20 cellular contexts compared by ENCODE assay signal in the genomic region with DNA sequence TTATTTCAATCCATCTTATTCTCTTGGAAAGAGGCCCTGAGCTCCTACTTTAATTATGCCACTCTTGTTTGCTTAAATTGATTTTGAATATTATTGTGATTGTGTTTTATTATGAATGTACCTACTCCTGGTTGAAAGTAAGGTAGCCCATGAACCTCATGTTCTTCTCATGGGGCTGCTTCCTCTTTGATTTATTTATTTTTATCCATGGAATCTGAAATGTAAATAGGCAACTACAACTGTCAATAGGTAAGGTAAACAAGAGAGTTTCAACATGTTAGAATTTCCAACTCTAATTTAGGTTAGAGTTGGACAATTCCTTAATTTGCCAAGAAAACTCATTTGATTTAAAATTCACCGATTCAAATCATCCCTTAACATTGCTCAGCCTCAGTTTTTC. TPM values are rescaled to one million over a fixed set of nuclear protein-coding genes. Genes with fewer than 3 reads are reported as not detected.
DNase-seq lines count a peak whose midpoint lies in the region; ATAC-seq, FAIRE-seq and TF ChIP-seq lines count a peak whose summit lies in the region.
"Had no signal": no experiment of that assay in that cellular context is flagged by ENCODE, and none has a peak within 500 bp of the region (broad histone marks: within the 10 kb centered on the region; RNA-seq: fewer than 3 reads in every experiment).

No MANE protein-coding gene starts in this region.

- TF ChIP-seq CTCF in endothelial cell (IDR thresholded peaks at IDR 0.05; ENCODE audit: unreplicated experiment) (no peak), HepG2 (CRISPR knock-in tag; IDR thresholded peaks at IDR 0.05) (no peak)

- no peak overlapping the region for H3K9ac ChIP-seq in HepG2 (ENCODE audit: insufficient read depth, low read depth, low read length)

- TF ChIP-seq POLR2A in HepG2 (IDR thresholded peaks at IDR 0.05; ENCODE audit: insufficient read depth in 1 of 2, low read depth in 2 of 2, low read length in 2 of 2): no peak

- no peak for ATAC-seq in HepG2
- ATAC-seq: CD8-positive, alpha-beta T cell had no signal

- no TSS peak for BruUV-seq in HepG2 (replicated peaks; lab: Mats Ljungman, UMichigan)

- H3K4me3 ChIP-seq in HepG2 (replicated peaks in 1 of 3; ENCODE audit: insufficient read depth in 1 of 3, low read depth in 2 of 3, low read length in 3 of 3) (no peak overlapping the region), mesodermal cell (ENCODE audit: extremely low read depth, insufficient read depth, low read length, poor library complexity, severe bottlenecking) (no peak overlapping the region)
- H3K4me3 ChIP-seq: HAP-1 had no signal

- POLR2A ChIA-PET in HepG2 (lab: Yijun Ruan, JAX): no interaction called here

- no peak for TF ChIP-seq RAD21 in HepG2 (CRISPR knock-in tag; IDR thresholded peaks at IDR 0.05)

- no peak overlapping the region for H2AFZ ChIP-seq in HepG2 (ENCODE audit: low read length)

- H3K9me3 ChIP-seq in HepG2 (ENCODE audit: low read length): no peaks in the 10 kb centered on the region
- H3K9me3 ChIP-seq in mesodermal cell (ENCODE audit: control insufficient read depth, low read length): no peaks in the 10 kb centered on the region
- H3K9me3 ChIP-seq: Caco-2, HAP-1 had no signal

- H3K27me3 Mint-ChIP-seq in endothelial cell (ENCODE audit: unreplicated experiment): no peaks in the 10 kb centered on the region
- H3K27me3 Mint-ChIP-seq in activated T-helper 1 cell treated with anti-CD3 and anti-CD28 coated beads, Interleukin-12 subunit alpha, Interleukin-12 subunit beta, Interleukin-2, Interleukin-4 antibody, amounts not matched to agents 30 ng/mL and 10 ng/mL and 1 ng/mL, durations not matched to agents 14 hours and 24 hours and 36 hours (ENCODE audit: insufficient read depth): peaks cover 2% of the 10 kb centered on the region

- TF ChIP-seq EP300 in HepG2 (IDR thresholded peaks at IDR 0.05; ENCODE audit: low read depth in 2 of 2, low read length in 2 of 2): no peak
- TF ChIP-seq EP300 in HepG2 (CRISPR knock-in tag; IDR thresholded peaks at IDR 0.05; ENCODE audit: borderline replicate concordance): no peak

- 4% methylated on average over 1 of the region's 1 CpG for WGBS in HepG2 (ENCODE audit: low lambda C conversion rate)
- WGBS in mesodermal cell (ENCODE audit: insufficient coverage in 2 of 2), 2 experiments: no CpG with 5 or more reads among the region's 1 CpG

- peak overlapping the region; percentile 94 for H3K27ac Mint-ChIP-seq in endothelial cell (ENCODE audit: unreplicated experiment)
- no peak overlapping the region for H3K27ac Mint-ChIP-seq in activated T-helper 1 cell treated with anti-CD3 and anti-CD28 coated beads, Interleukin-12 subunit alpha, Interleukin-12 subunit beta, Interleukin-2, Interleukin-4 antibody, amounts not matched to agents 30 ng/mL and 10 ng/mL and 1 ng/mL, durations not matched to agents 14 hours and 24 hours and 36 hours
- H3K27ac Mint-ChIP-seq: CD8-positive, alpha-beta T cell had no signal

- no peaks in the 10 kb centered on the region for H3K36me3 Mint-ChIP-seq in endothelial cell (ENCODE audit: low read depth, unreplicated experiment)
- no peaks in the 10 kb centered on the region for H3K36me3 Mint-ChIP-seq in activated T-helper 1 cell treated with anti-CD3 and anti-CD28 coated beads, Interleukin-12 subunit alpha, Interleukin-12 subunit beta, Interleukin-2, Interleukin-4 antibody, amounts not matched to agents 30 ng/mL and 10 ng/mL and 1 ng/mL, durations not matched to agents 14 hours and 24 hours and 36 hours (ENCODE audit: low read depth)
- H3K36me3 Mint-ChIP-seq: CD8-positive, alpha-beta T cell had no signal

- H3K36me3 ChIP-seq in HepG2 (replicated peaks in 1 of 2; ENCODE audit: control insufficient read depth in 1 of 2, insufficient read depth in 2 of 2, low read length in 2 of 2): no peaks in the 10 kb centered on the region
- H3K36me3 ChIP-seq in mesodermal cell (ENCODE audit: control insufficient read depth, insufficient read depth, low read length): no peaks in the 10 kb centered on the region
- H3K36me3 ChIP-seq: HAP-1 had no signal

- H3K79me2 ChIP-seq in HepG2 (ENCODE audit: insufficient read depth, low read length): no peaks in the 10 kb centered on the region

- peaks cover 35% of the 10 kb centered on the region for H3K4me1 ChIP-seq in HepG2 (ENCODE audit: insufficient read depth, low read length)
- peaks cover 38% of the 10 kb centered on the region for H3K4me1 ChIP-seq in mesodermal cell (ENCODE audit: control insufficient read depth, insufficient read depth, low read length, poor library complexity, severe bottlenecking)

- H3K4me2 ChIP-seq in HepG2 (ENCODE audit: low read depth, low read length): no peak overlapping the region; the same call in 1 of the 2 replicates

- H3K4me3 Mint-ChIP-seq in endothelial cell (ENCODE audit: unreplicated experiment): no peak overlapping the region
- H3K4me3 Mint-ChIP-seq in activated T-helper 1 cell treated with anti-CD3 and anti-CD28 coated beads, Interleukin-12 subunit alpha, Interleukin-12 subunit beta, Interleukin-2, Interleukin-4 antibody, amounts not matched to agents 30 ng/mL and 10 ng/mL and 1 ng/mL, durations not matched to agents 14 hours and 24 hours and 36 hours: no peak overlapping the region
- H3K4me3 Mint-ChIP-seq: CD8-positive, alpha-beta T cell; HFFc6 had no signal

- H4K20me1 ChIP-seq in HepG2 (ENCODE audit: insufficient read depth, low read length): no peaks in the 10 kb centered on the region

- FAIRE-seq in HepG2 (lab: Jason Lieb, UNC): no peak
- FAIRE-seq: G401.6, GM12892, H54 had no signal

- no peak overlapping the region for H3K27ac ChIP-seq in HepG2 (ENCODE audit: extremely low read length, insufficient read depth, low read length)
- H3K27ac ChIP-seq in mesodermal cell (ENCODE audit: low read depth, low read length, severe bottlenecking): peak overlapping the region; percentile 37

- H3K27me3 ChIP-seq in HepG2 (ENCODE audit: control insufficient read depth in 1 of 2, insufficient read depth in 2 of 2, low read length in 2 of 2): no peaks in the 10 kb centered on the region

- CTCF ChIA-PET in HepG2 (lab: Yijun Ruan, JAX; ENCODE audit: low intra/inter-chr PET ratio, low total read pairs): no interaction called here

- in situ Hi-C loops in HepG2 (cut with HindIII; ENCODE audit: extremely low pct_ligation_motif_present, low pct_unique_long_range_greater_than_20kb): no loop called here

- DNase-seq in endothelial cell (ENCODE audit: low spot score) (no peak), HepG2 (ENCODE audit: low spot score) (no peak), germinal center (ENCODE audit: low spot score) (no peak)
- DNase-seq in activated T-helper 1 cell treated with anti-CD3 and anti-CD28 coated beads, Interleukin-12 subunit alpha, Interleukin-12 subunit beta, Interleukin-2, Interleukin-4 antibody, amounts not matched to agents 30 ng/mL and 10 ng/mL and 1 ng/mL, durations not matched to agents 14 hours and 24 hours and 36 hours (ENCODE audit: low spot score): no peak
- DNase-seq in stimulated activated naive CD4-positive, alpha-beta T cell treated with Interleukin-2 at 50 U/mL for 16 hours (lab: John Stamatoyannopoulos, UW): no peak
- DNase-seq: C1 segment of cervical spinal cord; Caco-2; CD8-positive, alpha-beta T cell; DMS153; DMS79 treated with DMSO at 0.1 percent for 48 hours; GOT3; HFFc6 had no signal

- peaks cover 51% of the 10 kb centered on the region for H3K4me1 Mint-ChIP-seq in endothelial cell (ENCODE audit: unreplicated experiment)
- H3K4me1 Mint-ChIP-seq in activated T-helper 1 cell treated with anti-CD3 and anti-CD28 coated beads, Interleukin-12 subunit alpha, Interleukin-12 subunit beta, Interleukin-2, Interleukin-4 antibody, amounts not matched to agents 30 ng/mL and 10 ng/mL and 1 ng/mL, durations not matched to agents 14 hours and 24 hours and 36 hours (ENCODE audit: low read depth): no peaks in the 10 kb centered on the region

- no peaks in the 10 kb centered on the region for H3K9me3 Mint-ChIP-seq in endothelial cell (ENCODE audit: unreplicated experiment)
- no peaks in the 10 kb centered on the region for H3K9me3 Mint-ChIP-seq in activated T-helper 1 cell treated with anti-CD3 and anti-CD28 coated beads, Interleukin-12 subunit alpha, Interleukin-12 subunit beta, Interleukin-2, Interleukin-4 antibody, amounts not matched to agents 30 ng/mL and 10 ng/mL and 1 ng/mL, durations not matched to agents 14 hours and 24 hours and 36 hours
- H3K9me3 Mint-ChIP-seq: CD8-positive, alpha-beta T cell; HFFc6 had no signal

- intact Hi-C loops in HepG2 (cut with micrococcal nuclease; ENCODE audit: unreplicated experiment): no loop called here
- intact Hi-C loops in activated T-helper 1 cell treated with anti-CD3 and anti-CD28 coated beads, Interleukin-12 subunit alpha, Interleukin-12 subunit beta, Interleukin-2, Interleukin-4 antibody, amounts not matched to agents 30 ng/mL and 10 ng/mL and 1 ng/mL, durations not matched to agents 14 hours and 24 hours and 36 hours (cut with micrococcal nuclease): no loop called here

RNA-seq across cellular contexts. Expression of gene TPH2, which starts 16.2 kb away (rescaled TPM):
- total RNA-seq in endothelial cell (ENCODE audit: unreplicated experiment) (0.10 TPM), HepG2 (2016; rRNA removed; fragmentation: Illumina TruSeq; extraction: Trizol) (not detected in 2 replicates)
- total RNA-seq in HepG2 (2016; cell fraction: cytosol; rRNA removed; fragmentation: Illumina TruSeq; extraction: Trizol; ENCODE audit: low read depth): not detected in 2 replicates
- not detected in 2 replicates for total RNA-seq in HepG2 (2016; cell fraction: insoluble cytoplasmic fraction; rRNA removed; fragmentation: Illumina TruSeq; extraction: Trizol)
- not detected in 2 replicates for total RNA-seq in HepG2 (2016; cell fraction: membrane; rRNA removed; fragmentation: Illumina TruSeq; extraction: Trizol)
- not detected in 2 replicates for total RNA-seq in HepG2 (2016; cell fraction: nucleus; rRNA removed; fragmentation: Illumina TruSeq; extraction: Trizol)
- polyA plus RNA-seq in HepG2 (2011; rRNA removed): not detected in 2 replicates
- polyA plus RNA-seq in HepG2 (2011; cell fraction: cytosol; rRNA removed): not detected in 2 replicates
- polyA plus RNA-seq in HepG2 (2011; cell fraction: nucleus; rRNA removed): not detected in 2 replicates
- not detected in 2 replicates for polyA plus RNA-seq in HepG2 (2012)
- 0.14 TPM in 1 of 2 replicates, not detected in the other for polyA plus RNA-seq in HepG2 (2016; cell fraction: cytosol; fragmentation: Illumina TruSeq; extraction: Trizol; ENCODE audit: low read depth)
- polyA plus RNA-seq in HepG2 (2016; cell fraction: insoluble cytoplasmic fraction; fragmentation: Illumina TruSeq; extraction: Trizol; ENCODE audit: low read depth): not detected in 2 replicates
- not detected in 2 replicates for polyA plus RNA-seq in HepG2 (2016; cell fraction: membrane; fragmentation: Illumina TruSeq; extraction: Trizol; ENCODE audit: low read depth)
- polyA plus RNA-seq in HepG2 (2016; cell fraction: nucleus; fragmentation: Illumina TruSeq; extraction: Trizol; ENCODE audit: insufficient read depth, low read depth): not detected in 2 replicates
- not detected in 2 replicates for polyA minus RNA-seq in HepG2 (2011; rRNA and poly(A)+ RNA removed; ENCODE audit: low replicate concordance)
- not detected in 2 replicates for polyA minus RNA-seq in HepG2 (2011; cell fraction: cytosol; rRNA and poly(A)+ RNA removed)
- polyA minus RNA-seq in HepG2 (2011; cell fraction: nucleus; rRNA and poly(A)+ RNA removed): not detected in 2 replicates
- polyA plus RNA-seq in mesodermal cell (2013, experiment 1 of 2): 0.26 TPM
- 0.76 TPM for polyA plus RNA-seq in mesodermal cell (2013, experiment 2 of 2)
- total RNA-seq in activated T-helper 1 cell treated with anti-CD3 and anti-CD28 coated beads, Interleukin-12 subunit alpha, Interleukin-12 subunit beta, Interleukin-2, Interleukin-4 antibody, amounts not matched to agents 30 ng/mL and 10 ng/mL and 1 ng/mL, durations not matched to agents 14 hours and 24 hours and 36 hours: not detected in 2 replicates
- total RNA-seq: A172; Caco-2; CD8-positive, alpha-beta T cell; Daoy; HFFc6 had no signal
- polyA plus RNA-seq: BJ had no signal
